ENCODE assay signal across 8 cellular contexts in genomic region chr1:91830242-91831131, GRCh38. TPM values are rescaled to one million over a fixed set of nuclear protein-coding genes. Genes with fewer than 3 reads are reported as not detected.
DNase-seq lines count a peak whose midpoint lies in the region; ATAC-seq and TF ChIP-seq lines count a peak whose summit lies in the region.

No MANE protein-coding gene starts in this region.

- H3K27me3 ChIP-seq in BE2C = no peaks in the 10 kb centered on the region

- CTCF ChIA-PET in T-cell (lab: Charles Lee) = no interaction called here

- DNase-seq in BE2C = peak; percentile 20
- peak; percentile 88 to 91 for DNase-seq in NCI-H526 (lab: John Stamatoyannopoulos, UW)
- DNase-seq in epithelial cell of esophagus (ENCODE audit: low read depth) = peak; percentile 25
- DNase-seq in naive thymus-derived CD8-positive, alpha-beta T cell = no peak
- DNase-seq in T-cell = no peak
- DNase-seq in activated naive CD4-positive, alpha-beta T cell treated with Interleukin-2 at 50 U/mL for 16 hours = no peak
- DNase-seq in GM13977 (ENCODE audit: low spot score) = no peak
- DNase-seq in activated CD4-positive, alpha-beta T cell treated with anti-CD3 and anti-CD28 coated beads, Interleukin-2, amount 50 U/mL, for 1 hour = no peak

- peaks cover 0 to 4% (median 0%) of the 10 kb centered on the region in 3 donors for H3K36me3 Mint-ChIP-seq in naive thymus-derived CD8-positive, alpha-beta T cell
- peaks cover 10% of the 10 kb centered on the region for H3K36me3 Mint-ChIP-seq in T-cell

- H3K9me3 Mint-ChIP-seq in naive thymus-derived CD8-positive, alpha-beta T cell = no peaks in the 10 kb centered on the region
- no peaks in the 10 kb centered on the region for H3K9me3 Mint-ChIP-seq in T-cell

- no peaks in the 10 kb centered on the region for H3K36me3 ChIP-seq in BE2C

- H3K4me3 ChIP-seq in BE2C (ENCODE audit: low read depth, low read length) (no peak overlapping the region), epithelial cell of esophagus (ENCODE audit: low read length) (no peak overlapping the region)

- H3K4me1 Mint-ChIP-seq in naive thymus-derived CD8-positive, alpha-beta T cell = peaks cover 15 to 48% (median 20%) of the 10 kb centered on the region in 4 donors
- peaks cover 12 to 51% (median 35%) of the 10 kb centered on the region in 3 donors for H3K4me1 Mint-ChIP-seq in T-cell

- no peaks in the 10 kb centered on the region for H3K27me3 Mint-ChIP-seq in naive thymus-derived CD8-positive, alpha-beta T cell
- H3K27me3 Mint-ChIP-seq in T-cell = no peaks in the 10 kb centered on the region

- POLR2A ChIA-PET in naive thymus-derived CD8-positive, alpha-beta T cell (lab: Charles Lee) = interaction anchor here (0.6 kb wide), 1 partner anchor 88 kb away, joined by 5 read pairs; no protein-coding TSS in a partner anchor
- POLR2A ChIA-PET in T-cell (lab: Charles Lee) = no interaction called here

- H3K27ac Mint-ChIP-seq in naive thymus-derived CD8-positive, alpha-beta T cell = peak overlapping the region in 7 of 10 donors; percentile 13 to 77 (median 43)
- H3K27ac Mint-ChIP-seq in T-cell = peak overlapping the region in 1 of 2 donors; percentile 52

- in situ Hi-C loops in GM13977 (cut with MboI; ENCODE audit: low pct_unique_long_range_greater_than_20kb, low sequenced_read_pairs, unreplicated experiment) = no loop called here

- H3K4me3 Mint-ChIP-seq in naive thymus-derived CD8-positive, alpha-beta T cell = peak overlapping the region in 4 of 10 donors; percentile 6 to 26 (median 14)
- no peak overlapping the region for H3K4me3 Mint-ChIP-seq in T-cell

- TF ChIP-seq CTCF in BE2C (IDR thresholded peaks at IDR 0.05; ENCODE audit: low read depth, low read length) = 0 out of 2 replicates have a peak, but pooled peaks have one; percentile 4
- TF ChIP-seq CTCF in epithelial cell of esophagus (IDR thresholded peaks at IDR 0.05; ENCODE audit: insufficient read depth, low read depth, low read length, missing control alignments) = peak; percentile 28
- no peak for TF ChIP-seq CTCF in GM13977 (IDR thresholded peaks at IDR 0.05; ENCODE audit: extremely low read depth, insufficient read depth, missing control alignments)

- ATAC-seq in naive thymus-derived CD8-positive, alpha-beta T cell = peak in 1 of 2 donors; percentile 32
- ATAC-seq in T-cell (replicated peaks in 1 of 4) = no peak

- H3K4me1 ChIP-seq in BE2C = no peaks in the 10 kb centered on the region; the same call in 1 of the 2 replicates

- no peaks in the 10 kb centered on the region for H3K9me3 ChIP-seq in BE2C

RNA-seq across cellular contexts. Expression of gene TGFBR3, which starts 55.5 kb away (rescaled TPM):
- 0.28 TPM for polyA plus RNA-seq in BE2C (2012; ENCODE audit: insufficient read depth, insufficient read length, low read depth)
- 10 to 100 TPM; 11.6 to 12.0 TPM for total RNA-seq in naive thymus-derived CD8-positive, alpha-beta T cell
- polyA plus RNA-seq in naive thymus-derived CD8-positive, alpha-beta T cell = 10 to 100 TPM in 1 of 3 donors, 1 to 10 TPM in 2; 6.1 to 67.6 (median 9.5) TPM
- total RNA-seq in T-cell = 10 to 100 TPM; 17.5 to 65.4 (median 36.4) TPM

Comparison
In these comparisons a context has a peak if more than half of its experiments do, and no peak if none do; other contexts are left out.
1. DNase-seq: peak in BE2C (single experiment), NCI-H526 (2 of 2) and epithelial cell of esophagus (single experiment); none in naive thymus-derived CD8-positive, alpha-beta T cell (0 of 10), T-cell (0 of 34), activated naive CD4-positive, alpha-beta T cell treated with Interleukin-2 at 50 U/mL for 16 hours (single experiment), GM13977 (single experiment) and activated CD4-positive, alpha-beta T cell treated with anti-CD3 and anti-CD28 coated beads, Interleukin-2, amount 50 U/mL, for 1 hour (single experiment).